Comparison of ENCODE assay signal across 12 cellular contexts in genomic region chr6:98039876-98040605, GRCh38.
DNase-seq lines count a peak whose midpoint lies in the region; ATAC-seq and TF ChIP-seq lines count a peak whose summit lies in the region.
"Had no signal": no experiment of that assay in that cellular context is flagged by ENCODE, and none has a peak within 500 bp of the region (broad histone marks: within the 10 kb centered on the region; RNA-seq: fewer than 3 reads in every experiment).

No MANE protein-coding gene starts in this region.

- no peaks in the 10 kb centered on the region for H3K9me2 ChIP-seq in PC-9 (ENCODE audit: insufficient read depth)

- H3K9me3 Mint-ChIP-seq in glutamatergic neuron (ENCODE audit: unreplicated experiment) = peaks cover 2% of the 10 kb centered on the region
- H3K9me3 Mint-ChIP-seq: activated CD8-positive, alpha-beta T cell treated with anti-CD3 and anti-CD28 coated beads for 36 hours had no signal

- H3K9me3 ChIP-seq in left ventricle myocardium inferior (replicated peaks) = no peaks in the 10 kb centered on the region
- no peaks in the 10 kb centered on the region for H3K9me3 ChIP-seq in PC-9 (ENCODE audit: insufficient read depth, low read depth)
- H3K9me3 ChIP-seq in adrenal gland (replicated peaks in 1 of 3) = no peaks in the 10 kb centered on the region
- H3K9me3 ChIP-seq: thoracic aorta had no signal

- no peak overlapping the region for H3K4me3 ChIP-seq in left ventricle myocardium inferior
- H3K4me3 ChIP-seq in PC-9 = no peak overlapping the region
- H3K4me3 ChIP-seq in adrenal gland = no peak overlapping the region
- H3K4me3 ChIP-seq: thoracic aorta had no signal

- no peak overlapping the region for H2AFZ ChIP-seq in PC-9

- BruUV-seq in PC-9 (replicated peaks; lab: Mats Ljungman, UMichigan) = no TSS peak

- POLR2A ChIA-PET in PC-9 (lab: Charles Lee; ENCODE audit: unreplicated experiment) = no interaction called here

- CTCF ChIA-PET in PC-9 (lab: Charles Lee) = interaction anchor here (0.5 kb wide), 1 partner anchor 790 kb away, joined by 5 read pairs; no protein-coding TSS in a partner anchor

- H3K79me2 ChIP-seq in PC-9 (ENCODE audit: low read depth) = no peaks in the 10 kb centered on the region

- H3K36me3 Mint-ChIP-seq in glutamatergic neuron (ENCODE audit: unreplicated experiment) = no peaks in the 10 kb centered on the region

- 25 to 34% (median 33%) methylated on average over 3 of the region's 3 CpGs for WGBS in adrenal gland, 4 donors

- ATAC-seq in left cardiac atrium = no peak
- ATAC-seq: activated CD8-positive, alpha-beta T cell treated with anti-CD3 and anti-CD28 coated beads for 36 hours; left lobe of liver had no signal

- H3K36me3 ChIP-seq in left ventricle myocardium inferior (no peaks in the 10 kb centered on the region), PC-9 (ENCODE audit: low read depth) (no peaks in the 10 kb centered on the region), adrenal gland (replicated peaks in 1 of 2) (no peaks in the 10 kb centered on the region)
- H3K36me3 ChIP-seq: thoracic aorta had no signal

- no peak for TF ChIP-seq POLR2A in adrenal gland (IDR thresholded peaks at IDR 0.05)

- TF ChIP-seq CTCF in left ventricle myocardium inferior (IDR thresholded peaks at IDR 0.05; ENCODE audit: borderline replicate concordance) (peak; percentile 51), PC-9 (conservative IDR thresholded peaks at IDR 0.05) (peak; percentile 49; the same call in 1 of the 2 replicates), glutamatergic neuron (IDR thresholded peaks at IDR 0.05; ENCODE audit: partially characterized antibody, unreplicated experiment) (peak; percentile 8), adrenal gland (IDR thresholded peaks at IDR 0.05) (no peak)

- no peak overlapping the region for H3K4me2 ChIP-seq in PC-9

- H3K4me3 Mint-ChIP-seq in glutamatergic neuron (ENCODE audit: unreplicated experiment) = peak overlapping the region; percentile 66
- H3K4me3 Mint-ChIP-seq: activated CD8-positive, alpha-beta T cell treated with anti-CD3 and anti-CD28 coated beads for 36 hours had no signal

- H3K4me1 ChIP-seq in left ventricle myocardium inferior (no peaks in the 10 kb centered on the region), PC-9 (replicated peaks; ENCODE audit: insufficient read depth) (no peaks in the 10 kb centered on the region), adrenal gland (replicated peaks in 1 of 2) (no peaks in the 10 kb centered on the region)

- peaks cover 69% of the 10 kb centered on the region for H3K4me1 Mint-ChIP-seq in glutamatergic neuron (ENCODE audit: low read depth, unreplicated experiment)

- peak overlapping the region; percentile 98 for H3K27ac Mint-ChIP-seq in glutamatergic neuron (ENCODE audit: unreplicated experiment)
- H3K27ac Mint-ChIP-seq: activated CD8-positive, alpha-beta T cell treated with anti-CD3 and anti-CD28 coated beads for 36 hours had no signal

- no peak for DNase-seq in left ventricle myocardium inferior
- no peak for DNase-seq in left cardiac atrium
- DNase-seq in PC-9 = peak in 1 of 2 experiments; percentile 6
- DNase-seq in glutamatergic neuron = no peak
- DNase-seq in T-helper 9 cell = no peak
- no peak for DNase-seq in MV-4-11 (lab: John Stamatoyannopoulos, UW)
- DNase-seq in stimulated activated CD4-positive, alpha-beta T cell treated with anti-CD3 and anti-CD28 coated beads, Interleukin-1b, Interleukin-23, amount 100 ng/mL, for 48 hours = no peak
- no peak for DNase-seq in adrenal gland
- DNase-seq: activated CD8-positive, alpha-beta T cell treated with anti-CD3 and anti-CD28 coated beads for 36 hours; stimulated activated CD4-positive, alpha-beta T cell treated with anti-CD3 and anti-CD28 coated beads, Interleukin-15, amount 100 ng/mL, for 24 hours had no signal

- peaks cover 32% of the 10 kb centered on the region for H3K27me3 ChIP-seq in left ventricle myocardium inferior (ENCODE audit: low read depth)
- no peaks in the 10 kb centered on the region for H3K27me3 ChIP-seq in PC-9 (ENCODE audit: insufficient read depth, low read depth)
- H3K27me3 ChIP-seq in adrenal gland = no peaks in the 10 kb centered on the region

- intact Hi-C loops in left ventricle myocardium inferior (cut with micrococcal nuclease) (no loop called here), left cardiac atrium (cut with DNase I) (loop anchor here in 1 of 2 donors (5.0 to 10.0 kb wide), 2 partner anchors 455 to 543 kb away; no protein-coding TSS in a partner anchor), PC-9 (cut with micrococcal nuclease; ENCODE audit: unreplicated experiment) (loop anchor here (1.0 to 10.0 kb wide), 3 partner anchors 335 to 805 kb away; no protein-coding TSS in a partner anchor), adrenal gland (cut with DNase I) (no loop called here)

- H3K27me3 Mint-ChIP-seq in glutamatergic neuron (ENCODE audit: unreplicated experiment) = peaks cover 7% of the 10 kb centered on the region
- H3K27me3 Mint-ChIP-seq: activated CD8-positive, alpha-beta T cell treated with anti-CD3 and anti-CD28 coated beads for 36 hours had no signal

- H3K27ac ChIP-seq in left ventricle myocardium inferior (replicated peaks) (no peak overlapping the region), PC-9 (no peak overlapping the region), adrenal gland (no peak overlapping the region)
- H3K27ac ChIP-seq: thoracic aorta had no signal

- H4K20me1 ChIP-seq in PC-9 (ENCODE audit: insufficient read depth) = no peaks in the 10 kb centered on the region; the same call in 1 of the 2 replicates

- no peaks in the 10 kb centered on the region for H3F3A ChIP-seq in PC-9 (ENCODE audit: insufficient read depth, low read depth)

Comparison
In these comparisons a context has a peak if more than half of its experiments do, and no peak if none do; other contexts are left out.
1. CTCF ChIP-seq: peak in left ventricle myocardium inferior (single experiment), PC-9 (single experiment) and glutamatergic neuron (single experiment); none in adrenal gland (0 of 6).